Comparison of ENCODE assay signal across 8 cellular contexts in the genomic region with DNA sequence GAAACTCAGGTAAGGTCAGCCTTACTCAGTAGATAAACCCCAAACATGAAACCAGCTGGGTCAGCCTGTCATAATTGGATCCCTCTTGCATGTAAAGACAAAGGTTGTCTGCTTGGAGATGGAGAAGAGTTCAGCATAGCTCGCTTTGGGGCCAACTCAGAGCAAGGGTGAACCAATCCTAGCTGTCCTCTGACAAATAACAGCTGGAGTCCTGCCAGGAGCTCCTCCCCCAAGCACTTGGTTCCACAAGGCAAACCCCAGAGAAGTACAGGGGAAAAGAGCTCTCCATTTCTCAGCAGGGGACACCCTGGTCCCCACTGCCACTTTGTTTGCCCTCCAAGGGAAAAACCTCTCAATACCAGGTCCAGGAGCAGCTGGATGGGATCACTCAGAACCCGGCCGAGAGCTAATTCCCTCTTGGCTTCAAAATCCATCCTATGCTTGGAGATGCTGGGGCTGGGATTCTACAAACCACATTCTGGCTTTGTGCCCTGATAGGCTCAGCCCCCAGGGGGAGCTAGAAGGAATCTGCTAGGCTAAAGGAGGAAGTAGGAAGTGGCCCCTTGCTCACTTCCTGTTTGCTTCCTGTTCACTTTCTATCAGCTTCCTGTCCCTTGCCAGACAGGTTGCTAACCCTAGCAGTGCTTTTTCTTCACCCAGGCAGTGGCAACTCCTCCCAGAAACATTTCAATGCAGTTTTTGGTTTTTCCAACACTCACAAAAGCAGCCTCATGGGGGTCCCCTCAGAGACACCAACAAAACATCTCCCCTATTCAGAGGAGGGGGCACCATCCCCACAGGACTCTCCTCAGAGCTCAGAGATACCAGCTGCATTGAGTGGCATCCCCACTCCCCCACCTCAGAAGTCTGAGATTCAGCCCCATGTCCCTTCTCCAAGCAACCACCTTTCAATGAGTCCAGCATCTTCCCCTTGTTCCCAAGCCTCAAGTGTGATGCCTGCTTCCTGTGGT. TPM values are rescaled to one million over a fixed set of nuclear protein-coding genes. Genes with fewer than 3 reads are reported as not detected.
DNase-seq lines count a peak whose midpoint lies in the region; ATAC-seq and TF ChIP-seq lines count a peak whose summit lies in the region.

No MANE protein-coding gene starts in this region.

- TF ChIP-seq CTCF in fibroblast of villous mesenchyme (IDR thresholded peaks at IDR 0.05; ENCODE audit: insufficient read depth, low read depth, low read length) (peak; percentile 33), neural progenitor cell (IDR thresholded peaks at IDR 0.05) (peak; percentile 17)

- H3K4me2 ChIP-seq in neural progenitor cell = no peak overlapping the region

- no peaks in the 10 kb centered on the region for H3K27me3 Mint-ChIP-seq in activated CD4-positive, alpha-beta memory T cell treated with anti-CD3 and anti-CD28 coated beads, Interleukin-2, amount 10 ng/mL, durations not matched to agents 7 days and 5 days
- peaks cover 3% of the 10 kb centered on the region for H3K27me3 Mint-ChIP-seq in neural progenitor cell (ENCODE audit: insufficient read depth, low read depth)

- peaks cover 14% of the 10 kb centered on the region for H3K4me1 Mint-ChIP-seq in activated CD4-positive, alpha-beta memory T cell treated with anti-CD3 and anti-CD28 coated beads, Interleukin-2, amount 10 ng/mL, durations not matched to agents 7 days and 5 days
- H3K4me1 Mint-ChIP-seq in neural progenitor cell = peaks cover 7% of the 10 kb centered on the region

- peaks cover 6% of the 10 kb centered on the region for H3K9me3 Mint-ChIP-seq in activated CD4-positive, alpha-beta memory T cell treated with anti-CD3 and anti-CD28 coated beads, Interleukin-2, amount 10 ng/mL, durations not matched to agents 7 days and 5 days
- no peaks in the 10 kb centered on the region for H3K9me3 Mint-ChIP-seq in neural progenitor cell

- peaks cover 25% of the 10 kb centered on the region for H3K36me3 Mint-ChIP-seq in activated CD4-positive, alpha-beta memory T cell treated with anti-CD3 and anti-CD28 coated beads, Interleukin-2, amount 10 ng/mL, durations not matched to agents 7 days and 5 days (ENCODE audit: low read depth)
- peaks cover 30% of the 10 kb centered on the region for H3K36me3 Mint-ChIP-seq in neural progenitor cell

- DNase-seq in GF-D8 (lab: John Stamatoyannopoulos, UW) = peak; percentile 20
- peak; percentile 61 for DNase-seq in NAMALWA (ENCODE audit: low spot score)
- DNase-seq in activated CD4-positive, alpha-beta memory T cell treated with anti-CD3 and anti-CD28 coated beads, Interleukin-2, amount 10 ng/mL, durations not matched to agents 7 days and 5 days = peak; percentile 50
- peak; percentile 52 for DNase-seq in fibroblast of villous mesenchyme (ENCODE audit: low read depth)
- DNase-seq in neural progenitor cell (ENCODE audit: low spot score) = no peak
- DNase-seq in NCI-H526 treated with DMSO at 0.1 percent for 48 hours (lab: John Stamatoyannopoulos, UW) = no peak
- DNase-seq in NCI-H2227 treated with DMSO at 0.1 percent for 48 hours (lab: John Stamatoyannopoulos, UW) = no peak

- no peak overlapping the region for H3K9ac ChIP-seq in neural progenitor cell

- no peaks in the 10 kb centered on the region for H3F3A ChIP-seq in neural progenitor cell (ENCODE audit: low read depth)

- no peaks in the 10 kb centered on the region for H3K79me2 ChIP-seq in neural progenitor cell (ENCODE audit: low read depth)

- no peak for ATAC-seq in HG03457 (IDR thresholded peaks at IDR 0.05; ENCODE audit: unreplicated experiment)

- H4K20me1 ChIP-seq in neural progenitor cell (ENCODE audit: low read depth) = no peaks in the 10 kb centered on the region

- POLR2A ChIA-PET in activated CD4-positive, alpha-beta memory T cell treated with anti-CD3 and anti-CD28 coated beads, Interleukin-2, amount 10 ng/mL, durations not matched to agents 7 days and 5 days (lab: Charles Lee) = no interaction called here

- no peak overlapping the region for H3K27ac ChIP-seq in neural progenitor cell

- CTCF ChIA-PET in activated CD4-positive, alpha-beta memory T cell treated with anti-CD3 and anti-CD28 coated beads, Interleukin-2, amount 10 ng/mL, durations not matched to agents 7 days and 5 days (lab: Charles Lee) = interaction anchor here (1.2 to 1.4 kb wide), 2 partner anchors 9 to 178 kb away, joined by 4 to 7 read pairs; no protein-coding TSS in a partner anchor

- no peaks in the 10 kb centered on the region for H3K9me3 ChIP-seq in neural progenitor cell (ENCODE audit: low read depth)

- H2AFZ ChIP-seq in neural progenitor cell (replicated peaks) = no peak overlapping the region

- no peak overlapping the region for H3K4me3 Mint-ChIP-seq in activated CD4-positive, alpha-beta memory T cell treated with anti-CD3 and anti-CD28 coated beads, Interleukin-2, amount 10 ng/mL, durations not matched to agents 7 days and 5 days
- no peak overlapping the region for H3K4me3 Mint-ChIP-seq in neural progenitor cell

- H3K27me3 ChIP-seq in neural progenitor cell = no peaks in the 10 kb centered on the region

- no peak overlapping the region for H3K4me3 ChIP-seq in fibroblast of villous mesenchyme (ENCODE audit: low read depth, low read length)
- H3K4me3 ChIP-seq in neural progenitor cell = no peak overlapping the region

- H3K4me1 ChIP-seq in neural progenitor cell = no peaks in the 10 kb centered on the region

- H3K27ac Mint-ChIP-seq in activated CD4-positive, alpha-beta memory T cell treated with anti-CD3 and anti-CD28 coated beads, Interleukin-2, amount 10 ng/mL, durations not matched to agents 7 days and 5 days = peak overlapping the region; percentile 55
- no peak overlapping the region for H3K27ac Mint-ChIP-seq in neural progenitor cell

- no peaks in the 10 kb centered on the region for H3K36me3 ChIP-seq in neural progenitor cell

RNA-seq across cellular contexts. Expression of gene CDRT4, which starts 30.7 kb away (rescaled TPM):
- 1 to 10 TPM; 5.1 to 5.3 TPM for total RNA-seq in activated CD4-positive, alpha-beta memory T cell treated with anti-CD3 and anti-CD28 coated beads, Interleukin-2, amount 10 ng/mL, durations not matched to agents 7 days and 5 days
- total RNA-seq in fibroblast of villous mesenchyme = 5.2 and 6.5 TPM in 2 replicates
- 7.7 and 18.2 TPM in 2 replicates for total RNA-seq in neural progenitor cell (ENCODE audit: low replicate concordance)

Comparison
In these comparisons a context has a peak if more than half of its experiments do, and no peak if none do; other contexts are left out.
1. DNase-seq: peak in GF-D8 (single experiment), NAMALWA (single experiment), activated CD4-positive, alpha-beta memory T cell treated with anti-CD3 and anti-CD28 coated beads, Interleukin-2, amount 10 ng/mL, durations not matched to agents 7 days and 5 days (single experiment) and fibroblast of villous mesenchyme (single experiment); none in neural progenitor cell (single experiment), NCI-H526 treated with DMSO at 0.1 percent for 48 hours (single experiment) and NCI-H2227 treated with DMSO at 0.1 percent for 48 hours (single experiment).